In the genomic region with DNA sequence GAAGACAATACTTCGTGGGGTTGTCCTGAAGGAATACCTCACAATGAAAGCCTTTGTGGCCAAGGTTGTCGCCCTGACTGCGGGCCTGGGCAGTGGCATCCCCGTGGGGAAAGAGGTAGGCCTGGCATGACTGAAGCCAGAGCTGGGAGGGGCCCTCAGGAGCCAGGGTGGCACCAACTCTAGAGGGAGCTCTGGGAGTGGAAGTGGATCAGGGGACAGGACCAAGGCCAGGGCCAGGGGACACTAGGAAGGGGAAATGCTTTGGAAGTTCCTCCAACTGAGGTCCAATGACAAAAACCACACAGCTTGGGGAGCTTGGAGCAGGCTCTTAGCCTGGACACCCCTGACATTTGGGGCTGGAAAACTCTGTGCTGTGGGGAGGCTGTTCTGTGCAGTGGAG, we compare ENCODE assay signal across 8 cellular contexts. TPM values are rescaled to one million over a fixed set of nuclear protein-coding genes. Genes with fewer than 3 reads are reported as not detected.
A peak's percentile ranks its signal among the peaks of the same experiment; 100 is the strongest.
DNase-seq lines count a peak whose midpoint lies in the region; ATAC-seq and TF ChIP-seq lines count a peak whose summit lies in the region.
"Had no signal": no experiment of that assay in that cellular context is flagged by ENCODE, and none has a peak within 500 bp of the region (broad histone marks: within the 10 kb centered on the region; RNA-seq: fewer than 3 reads in every experiment).

No MANE protein-coding gene starts in this region.

- TF ChIP-seq POLR2A in heart left ventricle (IDR thresholded peaks at IDR 0.05): no peak

- no peak overlapping the region for H3K27ac ChIP-seq in MM.1S (ENCODE audit: low read length)
- H3K27ac ChIP-seq in heart left ventricle: peak overlapping the region in 1 of 12 donors; percentile 27

- no peak overlapping the region for H3K4me2 ChIP-seq in MM.1S (ENCODE audit: low read depth, low read length)

- TF ChIP-seq CTCF in AG10803 (conservative IDR thresholded peaks at IDR 0.05; ENCODE audit: low read length): 0 out of 2 replicates have a peak, but pooled peaks have one; percentile 20
- TF ChIP-seq CTCF in MM.1S (IDR thresholded peaks at IDR 0.05; ENCODE audit: low read length): 0 out of 2 replicates have a peak, but pooled peaks have one; percentile 4
- peak in 1 of 12 donors; percentile 18 for TF ChIP-seq CTCF in heart left ventricle (IDR thresholded peaks at IDR 0.05)

- H3K4me1 ChIP-seq in MM.1S (ENCODE audit: low read length) (no peaks in the 10 kb centered on the region), heart left ventricle (peaks cover 0 to 17% (median 0%) of the 10 kb centered on the region in 12 donors)

- intact Hi-C loops in heart left ventricle (cut with DNase I): loop anchor here in 4 of 10 donors (5.0 to 10.0 kb wide), 5 partner anchors 36 to 607 kb away; a partner anchor contains a TSS

- H3K4me3 ChIP-seq in AG10803 (ENCODE audit: low read length) (no peak overlapping the region), MM.1S (ENCODE audit: low read length) (no peak overlapping the region), heart left ventricle (no peak overlapping the region)

- WGBS in heart left ventricle, 4 donors: 83 to 92% (median 88%) methylated on average over 4 of the region's 4 CpGs

- DNase-seq in AG10803 (ENCODE audit: low read depth) (no peak), MM.1S (no peak), heart left ventricle (peak in 2 of 5 donors; percentile 24 to 41), GOT3 (lab: John Stamatoyannopoulos, UW) (no peak), NCI-H2107 (lab: John Stamatoyannopoulos, UW) (no peak)
- DNase-seq: CD4-positive, alpha-beta memory T cell; retina had no signal

- no peaks in the 10 kb centered on the region for H4K20me1 ChIP-seq in MM.1S (ENCODE audit: insufficient read depth, low read length)

- H3K9me2 ChIP-seq in MM.1S (replicated peaks; ENCODE audit: insufficient read depth, low read length): no peaks in the 10 kb centered on the region

- H3K9me3 ChIP-seq in MM.1S (replicated peaks; ENCODE audit: insufficient read depth, low read length): no peaks in the 10 kb centered on the region
- H3K9me3 ChIP-seq in heart left ventricle: no peaks in the 10 kb centered on the region

- H2AFZ ChIP-seq in MM.1S (ENCODE audit: low read length): no peak overlapping the region

- no peak overlapping the region for H3K9ac ChIP-seq in MM.1S (ENCODE audit: low read length)

- no peaks in the 10 kb centered on the region for H3K79me2 ChIP-seq in MM.1S (ENCODE audit: low read length)

- H3K36me3 ChIP-seq in MM.1S (replicated peaks; ENCODE audit: insufficient read depth, low read length): no peaks in the 10 kb centered on the region
- H3K36me3 ChIP-seq in heart left ventricle: no peaks in the 10 kb centered on the region

- H3F3A ChIP-seq in MM.1S (ENCODE audit: insufficient read depth, low read length): no peaks in the 10 kb centered on the region

- ATAC-seq in heart left ventricle: peak in 3 of 4 donors; percentile 32 to 53 (median 45)
- no peak for ATAC-seq in GM18861 (IDR thresholded peaks at IDR 0.05; ENCODE audit: unreplicated experiment)

- H3K27me3 ChIP-seq in MM.1S (replicated peaks; ENCODE audit: insufficient read depth, low read length) (no peaks in the 10 kb centered on the region), heart left ventricle (no peaks in the 10 kb centered on the region)

RNA-seq across cellular contexts. Expression of a gene that starts 5.8 kb away (rescaled TPM):
- 1 to 10 TPM in 1 of 9 donors, not detected in 8; 1.4 TPM for total RNA-seq in heart left ventricle
- polyA plus RNA-seq in heart left ventricle: under 1 TPM in 1 of 2 donors, not detected in 1; 0.03 TPM
- total RNA-seq: CD4-positive, alpha-beta memory T cell had no signal

RNA-seq across cellular contexts. Expression of a gene that starts 33.6 kb away (rescaled TPM):
- 10 to 100 TPM in 6 of 9 donors, 1 to 10 TPM in 3; 7.4 to 18.3 (median 13.8) TPM for total RNA-seq in heart left ventricle
- 1 to 10 TPM; 5.4 to 7.0 TPM for polyA plus RNA-seq in heart left ventricle

RNA-seq across cellular contexts. Expression of a gene that starts 37.0 kb away (rescaled TPM):
- total RNA-seq in heart left ventricle: 10 to 100 TPM in 5 of 9 donors, 1 to 10 TPM in 4; 4.5 to 18.4 (median 12.1) TPM
- 10 to 100 TPM in 1 of 2 donors, 1 to 10 TPM in 1; 4.1 to 23.5 TPM for polyA plus RNA-seq in heart left ventricle

RNA-seq across cellular contexts. Expression of a gene that starts 40.8 kb away (rescaled TPM):
- total RNA-seq in heart left ventricle: under 1 TPM; 0.15 to 0.79 (median 0.42) TPM
- polyA plus RNA-seq in heart left ventricle: under 1 TPM; 0.19 to 0.25 TPM
- polyA plus RNA-seq: CD4-positive, alpha-beta memory T cell had no signal

RNA-seq across cellular contexts. Expression of a gene that starts 58.5 kb away (rescaled TPM):
- 100 to 1,000 TPM; 174 to 349 (median 281) TPM for total RNA-seq in heart left ventricle
- 100 to 1,000 TPM; 123 to 274 TPM for polyA plus RNA-seq in heart left ventricle
